1 cellular context compared by ENCODE assay signal in genomic region chr3:38118421-38119247, GRCh38.
TF ChIP-seq lines count a peak whose summit lies in the region.

No MANE protein-coding gene starts in this region.

TF ChIP-seq in GM12878, 131 proteins besides CTCF, POLR2A, EP300 and RAD21:
- TF ChIP-seq CUX1 (IDR thresholded peaks at IDR 0.05; ENCODE audit: insufficient replicate concordance, low read depth, low read length), result no peak
